ENCODE assay signal across 12 cellular contexts in genomic region chr9:97413462-97413861, GRCh38. TPM values are rescaled to one million over a fixed set of nuclear protein-coding genes. Genes with fewer than 3 reads are reported as not detected.
A peak's percentile ranks its signal among the peaks of the same experiment; 100 is the strongest.
DNase-seq lines count a peak whose midpoint lies in the region; ATAC-seq and TF ChIP-seq lines count a peak whose summit lies in the region.
"Had no signal": no experiment of that assay in that cellular context is flagged by ENCODE, and none has a peak within 500 bp of the region (broad histone marks: within the 10 kb centered on the region; RNA-seq: fewer than 3 reads in every experiment).

No MANE protein-coding gene starts in this region.

- POLR2A ChIA-PET in activated B cell treated with CpG ODN at 0.5 μM for 24 hours (lab: Charles Lee), result interaction anchor here (0.7 to 1.7 kb wide), 2 partner anchors 185 to 220 kb away, joined by 3 to 10 read pairs; partner anchors contain the start of genes NCBP1 and TSTD2

- peaks cover 20% of the 10 kb centered on the region for H3K27me3 ChIP-seq in H7 (ENCODE audit: control insufficient read depth, insufficient read depth, low read length)
- H3K27me3 ChIP-seq: tibial nerve had no signal

- intact Hi-C loops in activated B cell treated with CpG ODN at 0.5 μM for 24 hours (cut with micrococcal nuclease), result loop anchor here (2.0 to 5.0 kb wide), 8 partner anchors 176 to 1384 kb away; partner anchors contain the start of genes ANKS6, ANP32B, TRMO and ZNF367

- peaks cover 44% of the 10 kb centered on the region for H3K4me1 Mint-ChIP-seq in activated naive CD4-positive, alpha-beta T cell treated with anti-CD3 and anti-CD28 coated beads, Interleukin-2, amount 50 U/mL, for 24 hours
- H3K4me1 Mint-ChIP-seq in activated B cell treated with CpG ODN at 0.5 μM for 24 hours, result peaks cover 37% of the 10 kb centered on the region
- no peaks in the 10 kb centered on the region for H3K4me1 Mint-ChIP-seq in glutamatergic neuron (ENCODE audit: low read depth, unreplicated experiment)
- H3K4me1 Mint-ChIP-seq in type B pancreatic cell (ENCODE audit: unreplicated experiment), result no peaks in the 10 kb centered on the region

- peaks cover 2% of the 10 kb centered on the region for H3K27me3 Mint-ChIP-seq in activated naive CD4-positive, alpha-beta T cell treated with anti-CD3 and anti-CD28 coated beads, Interleukin-2, amount 50 U/mL, for 24 hours
- H3K27me3 Mint-ChIP-seq in activated B cell treated with CpG ODN at 0.5 μM for 24 hours, result peaks cover 2% of the 10 kb centered on the region
- H3K27me3 Mint-ChIP-seq in glutamatergic neuron (ENCODE audit: unreplicated experiment), result peaks cover 8% of the 10 kb centered on the region
- H3K27me3 Mint-ChIP-seq in type B pancreatic cell, result peaks cover 58% of the 10 kb centered on the region

- TF ChIP-seq CTCF in activated B cell treated with CpG ODN at 0.5 μM for 24 hours (IDR thresholded peaks at IDR 0.05) (no peak), glutamatergic neuron (IDR thresholded peaks at IDR 0.05; ENCODE audit: partially characterized antibody, unreplicated experiment) (no peak), type B pancreatic cell (conservative IDR thresholded peaks at IDR 0.05) (no peak)

- DNase-seq in activated naive CD4-positive, alpha-beta T cell treated with anti-CD3 and anti-CD28 coated beads, Interleukin-2, amount 50 U/mL, for 72 hours (ENCODE audit: low spot score in 2 of 2), result no peak
- DNase-seq in activated B cell treated with CpG ODN at 0.5 μM for 24 hours (no peak), glutamatergic neuron (no peak), type B pancreatic cell (ENCODE audit: extremely low spot score, unreplicated experiment) (no peak), LoVo (ENCODE audit: low spot score) (no peak), ecto neural progenitor cell (ENCODE audit: low spot score) (no peak), H7 (no peak)
- DNase-seq: esophagus squamous epithelium, NCI-H1930, posterior cingulate gyrus had no signal

- no peaks in the 10 kb centered on the region for H3K9me3 Mint-ChIP-seq in activated naive CD4-positive, alpha-beta T cell treated with anti-CD3 and anti-CD28 coated beads, Interleukin-2, amount 50 U/mL, for 24 hours
- no peaks in the 10 kb centered on the region for H3K9me3 Mint-ChIP-seq in activated naive CD4-positive, alpha-beta T cell treated with anti-CD3 and anti-CD28 coated beads, Interleukin-2, amount 50 U/mL, for 72 hours
- no peaks in the 10 kb centered on the region for H3K9me3 Mint-ChIP-seq in activated B cell treated with CpG ODN at 0.5 μM for 24 hours
- H3K9me3 Mint-ChIP-seq in glutamatergic neuron (ENCODE audit: unreplicated experiment), result peaks cover 1% of the 10 kb centered on the region
- no peaks in the 10 kb centered on the region for H3K9me3 Mint-ChIP-seq in type B pancreatic cell

- no peak overlapping the region for H3K4me3 ChIP-seq in H7 (ENCODE audit: insufficient read depth, low read depth, low read length)

- no peak for ATAC-seq in activated naive CD4-positive, alpha-beta T cell treated with anti-CD3 and anti-CD28 coated beads, Interleukin-2, amount 50 U/mL, for 72 hours
- ATAC-seq in activated B cell treated with CpG ODN at 0.5 μM for 24 hours (ENCODE audit: low read depth), result no peak

- no peak overlapping the region for H3K27ac Mint-ChIP-seq in activated naive CD4-positive, alpha-beta T cell treated with anti-CD3 and anti-CD28 coated beads, Interleukin-2, amount 50 U/mL, for 24 hours
- peak overlapping the region in 1 of 2 donors; percentile 67 for H3K27ac Mint-ChIP-seq in activated naive CD4-positive, alpha-beta T cell treated with anti-CD3 and anti-CD28 coated beads, Interleukin-2, amount 50 U/mL, for 72 hours
- H3K27ac Mint-ChIP-seq in activated B cell treated with CpG ODN at 0.5 μM for 24 hours (peak overlapping the region; percentile 78), glutamatergic neuron (ENCODE audit: unreplicated experiment) (no peak overlapping the region), type B pancreatic cell (no peak overlapping the region)

- H3K4me3 Mint-ChIP-seq in activated naive CD4-positive, alpha-beta T cell treated with anti-CD3 and anti-CD28 coated beads, Interleukin-2, amount 50 U/mL, for 24 hours, result peak overlapping the region; percentile 68
- peak overlapping the region; percentile 84 for H3K4me3 Mint-ChIP-seq in activated B cell treated with CpG ODN at 0.5 μM for 24 hours
- peak overlapping the region; percentile 53 for H3K4me3 Mint-ChIP-seq in glutamatergic neuron (ENCODE audit: unreplicated experiment)
- peak overlapping the region; percentile 82 for H3K4me3 Mint-ChIP-seq in type B pancreatic cell

- no peaks in the 10 kb centered on the region for H3K36me3 ChIP-seq in H7 (replicated peaks; ENCODE audit: control insufficient read depth, insufficient read depth, low read length)
- H3K36me3 ChIP-seq: esophagus squamous epithelium, tibial nerve had no signal

- CTCF ChIA-PET in activated B cell treated with CpG ODN at 0.5 μM for 24 hours (lab: Charles Lee), result interaction anchor here (1.1 to 4.8 kb wide), 5 partner anchors 14 to 220 kb away, joined by 3 to 29 read pairs (median 8); partner anchors contain the start of genes NCBP1, TMOD1 and TSTD2

- H3K36me3 Mint-ChIP-seq in activated naive CD4-positive, alpha-beta T cell treated with anti-CD3 and anti-CD28 coated beads, Interleukin-2, amount 50 U/mL, for 24 hours, result no peaks in the 10 kb centered on the region
- H3K36me3 Mint-ChIP-seq in activated naive CD4-positive, alpha-beta T cell treated with anti-CD3 and anti-CD28 coated beads, Interleukin-2, amount 50 U/mL, for 72 hours, result no peaks in the 10 kb centered on the region
- H3K36me3 Mint-ChIP-seq in activated B cell treated with CpG ODN at 0.5 μM for 24 hours (ENCODE audit: low read depth) (peaks cover 8% of the 10 kb centered on the region), glutamatergic neuron (ENCODE audit: unreplicated experiment) (peaks cover 4% of the 10 kb centered on the region), type B pancreatic cell (peaks cover 3% of the 10 kb centered on the region)

RNA-seq across cellular contexts. Expression of gene TDRD7, which starts 1.6 kb away (rescaled TPM):
- 10 to 100 TPM in 1 of 2 donors, 1 to 10 TPM in 1; 5.0 to 12.2 TPM for total RNA-seq in activated naive CD4-positive, alpha-beta T cell treated with anti-CD3 and anti-CD28 coated beads, Interleukin-2, amount 50 U/mL, for 72 hours
- total RNA-seq in activated B cell treated with CpG ODN at 0.5 μM for 24 hours (13.7 and 14.7 TPM in 2 replicates), glutamatergic neuron (ENCODE audit: unreplicated experiment) (1.4 TPM), type B pancreatic cell (ENCODE audit: low replicate concordance) (7.6 and 12.7 TPM in 2 replicates)
- total RNA-seq in H7 (2014; rRNA removed; shearing (Covaris generic)), result 4.0 and 7.7 TPM in 2 replicates
